2 cellular contexts compared by ENCODE assay signal in the genomic region with DNA sequence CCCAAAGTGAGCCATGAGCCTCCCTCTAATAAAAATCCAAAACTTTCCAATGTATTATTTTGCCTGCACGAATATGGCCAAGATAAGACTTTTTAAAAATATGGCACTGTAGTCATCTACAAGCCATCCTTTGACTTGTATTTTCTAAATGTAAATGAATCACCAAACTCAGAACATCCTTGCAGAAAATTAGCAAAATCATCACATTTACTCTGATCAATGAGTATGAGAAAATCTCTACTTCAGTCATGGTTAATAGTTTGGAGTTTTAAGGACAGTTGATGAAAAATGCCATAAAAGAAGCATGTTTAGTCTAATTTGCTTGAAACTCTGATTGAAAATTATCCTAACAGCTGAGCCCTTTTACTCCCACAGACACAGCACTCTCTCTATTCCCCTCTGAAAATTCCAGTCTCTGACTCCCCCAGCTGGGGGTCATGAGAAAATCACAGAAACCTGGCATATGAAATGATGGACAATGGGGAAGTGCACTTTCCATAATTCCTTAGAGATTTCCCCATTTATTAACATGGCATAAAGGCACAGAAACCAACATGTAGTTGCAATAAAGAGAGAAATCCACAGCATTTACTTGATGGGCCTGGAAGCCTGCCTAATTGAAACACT.
TF ChIP-seq lines count a peak whose summit lies in the region.

No MANE protein-coding gene starts in this region.

TF ChIP-seq in IMR-90, 13 proteins besides CTCF, POLR2A, EP300 and RAD21:
- TF ChIP-seq MAFK (IDR thresholded peaks at IDR 0.05; ENCODE audit: low read depth, low read length) (peak; percentile 22; the same call in 1 of the 2 replicates), USF2 (IDR thresholded peaks at IDR 0.05; ENCODE audit: low read depth, low read length) (no peak), SMC3 (IDR thresholded peaks at IDR 0.05; ENCODE audit: low read depth, low read length) (peak; percentile 30; the same call in 1 of the 2 replicates), NFE2L2 (IDR thresholded peaks at IDR 0.05; ENCODE audit: low read depth, low read length) (no peak), RCOR1 (IDR thresholded peaks at IDR 0.05; ENCODE audit: insufficient replicate concordance, low read length) (no peak)
- TF ChIP-seq, protein P1, sequence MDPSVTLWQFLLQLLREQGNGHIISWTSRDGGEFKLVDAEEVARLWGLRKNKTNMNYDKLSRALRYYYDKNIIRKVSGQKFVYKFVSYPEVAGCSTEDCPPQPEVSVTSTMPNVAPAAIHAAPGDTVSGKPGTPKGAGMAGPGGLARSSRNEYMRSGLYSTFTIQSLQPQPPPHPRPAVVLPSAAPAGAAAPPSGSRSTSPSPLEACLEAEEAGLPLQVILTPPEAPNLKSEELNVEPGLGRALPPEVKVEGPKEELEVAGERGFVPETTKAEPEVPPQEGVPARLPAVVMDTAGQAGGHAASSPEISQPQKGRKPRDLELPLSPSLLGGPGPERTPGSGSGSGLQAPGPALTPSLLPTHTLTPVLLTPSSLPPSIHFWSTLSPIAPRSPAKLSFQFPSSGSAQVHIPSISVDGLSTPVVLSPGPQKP (IDR thresholded peaks at IDR 0.05; ENCODE audit: borderline replicate concordance, low read depth, low read length), result no peak

TF ChIP-seq in liver, 16 proteins besides CTCF, POLR2A, EP300 and RAD21:
- no peak for TF ChIP-seq YY1 (IDR thresholded peaks at IDR 0.05)
- no peak for TF ChIP-seq RXRA (IDR thresholded peaks at IDR 0.05)
- no peak for TF ChIP-seq GABPA (IDR thresholded peaks at IDR 0.05 in 1 of 2, conservative IDR thresholded peaks at IDR 0.05 in 1 of 2)
- TF ChIP-seq NR2F2 (IDR thresholded peaks at IDR 0.05), result no peak
- TF ChIP-seq HNF4A (conservative IDR thresholded peaks at IDR 0.05), result no peak
- TF ChIP-seq TAF1 (conservative IDR thresholded peaks at IDR 0.05), result no peak
- TF ChIP-seq JUND (IDR thresholded peaks at IDR 0.05), result no peak
- no peak for TF ChIP-seq EGR1 (IDR thresholded peaks at IDR 0.05; ENCODE audit: low read depth in 2 of 2)
- no peak for TF ChIP-seq ZBTB33 (IDR thresholded peaks at IDR 0.05)
- TF ChIP-seq, protein P2, sequence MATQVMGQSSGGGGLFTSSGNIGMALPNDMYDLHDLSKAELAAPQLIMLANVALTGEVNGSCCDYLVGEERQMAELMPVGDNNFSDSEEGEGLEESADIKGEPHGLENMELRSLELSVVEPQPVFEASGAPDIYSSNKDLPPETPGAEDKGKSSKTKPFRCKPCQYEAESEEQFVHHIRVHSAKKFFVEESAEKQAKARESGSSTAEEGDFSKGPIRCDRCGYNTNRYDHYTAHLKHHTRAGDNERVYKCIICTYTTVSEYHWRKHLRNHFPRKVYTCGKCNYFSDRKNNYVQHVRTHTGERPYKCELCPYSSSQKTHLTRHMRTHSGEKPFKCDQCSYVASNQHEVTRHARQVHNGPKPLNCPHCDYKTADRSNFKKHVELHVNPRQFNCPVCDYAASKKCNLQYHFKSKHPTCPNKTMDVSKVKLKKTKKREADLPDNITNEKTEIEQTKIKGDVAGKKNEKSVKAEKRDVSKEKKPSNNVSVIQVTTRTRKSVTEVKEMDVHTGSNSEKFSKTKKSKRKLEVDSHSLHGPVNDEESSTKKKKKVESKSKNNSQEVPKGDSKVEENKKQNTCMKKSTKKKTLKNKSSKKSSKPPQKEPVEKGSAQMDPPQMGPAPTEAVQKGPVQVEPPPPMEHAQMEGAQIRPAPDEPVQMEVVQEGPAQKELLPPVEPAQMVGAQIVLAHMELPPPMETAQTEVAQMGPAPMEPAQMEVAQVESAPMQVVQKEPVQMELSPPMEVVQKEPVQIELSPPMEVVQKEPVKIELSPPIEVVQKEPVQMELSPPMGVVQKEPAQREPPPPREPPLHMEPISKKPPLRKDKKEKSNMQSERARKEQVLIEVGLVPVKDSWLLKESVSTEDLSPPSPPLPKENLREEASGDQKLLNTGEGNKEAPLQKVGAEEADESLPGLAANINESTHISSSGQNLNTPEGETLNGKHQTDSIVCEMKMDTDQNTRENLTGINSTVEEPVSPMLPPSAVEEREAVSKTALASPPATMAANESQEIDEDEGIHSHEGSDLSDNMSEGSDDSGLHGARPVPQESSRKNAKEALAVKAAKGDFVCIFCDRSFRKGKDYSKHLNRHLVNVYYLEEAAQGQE (IDR thresholded peaks at IDR 0.05), result no peak
- TF ChIP-seq FOXA2 (IDR thresholded peaks at IDR 0.05), result no peak
- no peak for TF ChIP-seq FOXA1 (IDR thresholded peaks at IDR 0.05)
- no peak for TF ChIP-seq MAX (IDR thresholded peaks at IDR 0.05)
- no peak for TF ChIP-seq SP1 (IDR thresholded peaks at IDR 0.05)
- TF ChIP-seq, protein P3, sequence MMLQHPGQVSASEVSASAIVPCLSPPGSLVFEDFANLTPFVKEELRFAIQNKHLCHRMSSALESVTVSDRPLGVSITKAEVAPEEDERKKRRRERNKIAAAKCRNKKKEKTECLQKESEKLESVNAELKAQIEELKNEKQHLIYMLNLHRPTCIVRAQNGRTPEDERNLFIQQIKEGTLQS (IDR thresholded peaks at IDR 0.05), result no peak
